Comparison of ENCODE assay signal across 8 cellular contexts in the genomic region with DNA sequence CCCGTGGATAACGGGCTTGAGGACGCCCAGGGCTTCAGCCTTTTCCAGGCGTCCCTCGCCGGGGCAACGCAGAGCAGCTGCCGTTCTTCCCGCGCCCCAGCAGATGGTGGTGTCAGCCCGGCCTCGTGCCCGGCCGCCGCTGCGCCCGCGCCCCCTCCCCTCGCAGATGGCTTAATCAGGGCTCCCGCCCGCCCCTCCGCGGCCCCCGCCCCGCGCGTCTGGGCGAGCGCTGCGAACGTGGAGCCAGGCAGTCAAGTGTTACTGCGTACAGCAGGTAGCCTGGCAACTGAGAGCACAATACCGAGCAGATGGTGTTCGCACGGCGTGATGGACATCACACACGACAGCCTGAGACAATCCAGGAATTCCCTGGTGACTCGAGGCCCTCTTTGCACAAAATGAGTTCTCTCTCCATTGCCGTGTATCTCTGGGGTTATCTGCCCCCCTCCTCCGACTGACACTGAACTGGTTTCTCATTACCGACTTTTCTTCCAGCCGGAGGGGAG.
DNase-seq lines count a peak whose midpoint lies in the region; ATAC-seq, FAIRE-seq and TF ChIP-seq lines count a peak whose summit lies in the region.

No MANE protein-coding gene starts in this region.

- no peaks in the 10 kb centered on the region for H3K9me3 ChIP-seq in body of pancreas
- no peaks in the 10 kb centered on the region for H3K9me3 ChIP-seq in aorta (ENCODE audit: control insufficient read depth, low read length)

- no peak for FAIRE-seq in H54 (lab: Jason Lieb, UNC)

- TF ChIP-seq POLR2A in H54 (IDR thresholded peaks at IDR 0.05; ENCODE audit: low read depth, low read length) (no peak), body of pancreas (IDR thresholded peaks at IDR 0.05) (peak in 2 of 3 donors; percentile 23 to 40)

- H3K4me3 ChIP-seq in body of pancreas (no peak overlapping the region), aorta (ENCODE audit: low read length in 2 of 2) (peak overlapping the region; percentile 57 to 72)

- TF ChIP-seq CTCF in body of pancreas (IDR thresholded peaks at IDR 0.05): peak; percentile 59 to 83 (median 79)

- whole genome bisulfite sequencing in body of pancreas, 2 donors: 0% methylated on average over 15 to 42 of the region's 42 CpGs
- WGBS in aorta, 2 donors: 1% methylated on average over 38 to 42 of the region's 42 CpGs

- intact Hi-C loops in body of pancreas (cut with DNase I) (no loop called here), aorta (cut with DNase I) (loop anchor here (2.0 to 10.0 kb wide), 7 partner anchors 417 to 592 kb away; partner anchors contain the start of gene MAML3 (in 1 of the 2))

- H3K4me1 ChIP-seq in body of pancreas (peaks cover 48% of the 10 kb centered on the region), aorta (ENCODE audit: control insufficient read depth in 1 of 2, insufficient read depth in 2 of 2, low read length in 2 of 2) (peaks cover under 1 to 2% of the 10 kb centered on the region in 2 donors)

- H3K36me3 ChIP-seq in body of pancreas (replicated peaks in 1 of 2; ENCODE audit: insufficient read depth in 1 of 2, low read depth in 2 of 2) (no peaks in the 10 kb centered on the region), aorta (ENCODE audit: control insufficient read depth in 1 of 2, insufficient read depth in 2 of 2, low read length in 1 of 2) (peaks cover 0 to 2% of the 10 kb centered on the region in 2 donors)

- H3K27me3 ChIP-seq in body of pancreas (no peaks in the 10 kb centered on the region), aorta (ENCODE audit: control insufficient read depth in 1 of 2, insufficient read depth in 2 of 2, low read length in 1 of 2) (no peaks in the 10 kb centered on the region)

- ATAC-seq in body of pancreas (peak; percentile 95), aorta (ENCODE audit: low FRiP score) (peak; percentile 98)

- DNase-seq in DMS 273 treated with DMSO at 0.1 percent for 48 hours (lab: John Stamatoyannopoulos, UW) (peak; percentile 87), H54 (ENCODE audit: insufficient read length, low spot score) (peak; percentile 53), NCI-H1436 treated with DMSO at 0.1 percent for 48 hours (lab: John Stamatoyannopoulos, UW) (peak; percentile 93), T1000 (lab: John Stamatoyannopoulos, UW) (peak; percentile 72), body of pancreas (peak; percentile 89 to 93 (median 92)), hypothalamus (lab: John Stamatoyannopoulos, UW) (peak; percentile 19 to 91 (median 77)), putamen (ENCODE audit: low spot score) (peak; percentile 84), aorta (peak; percentile 89 to 95)

- peak overlapping the region; percentile 47 to 76 (median 62) for H3K27ac ChIP-seq in body of pancreas
- H3K27ac ChIP-seq in aorta (ENCODE audit: low read depth in 1 of 2, low read length in 2 of 2): peak overlapping the region in 1 of 2 donors; percentile 2

Comparison
In these comparisons a context has a peak if more than half of its experiments do, and no peak if none do; other contexts are left out.
1. H3K4me3 ChIP-seq: peak in aorta (2 of 2); none in body of pancreas (0 of 2).
2. Peak in every context shown above with its lines, with median percentiles within 50 percentile points of each other: DNase-seq.